ENCODE assay signal across 8 cellular contexts in the genomic region with DNA sequence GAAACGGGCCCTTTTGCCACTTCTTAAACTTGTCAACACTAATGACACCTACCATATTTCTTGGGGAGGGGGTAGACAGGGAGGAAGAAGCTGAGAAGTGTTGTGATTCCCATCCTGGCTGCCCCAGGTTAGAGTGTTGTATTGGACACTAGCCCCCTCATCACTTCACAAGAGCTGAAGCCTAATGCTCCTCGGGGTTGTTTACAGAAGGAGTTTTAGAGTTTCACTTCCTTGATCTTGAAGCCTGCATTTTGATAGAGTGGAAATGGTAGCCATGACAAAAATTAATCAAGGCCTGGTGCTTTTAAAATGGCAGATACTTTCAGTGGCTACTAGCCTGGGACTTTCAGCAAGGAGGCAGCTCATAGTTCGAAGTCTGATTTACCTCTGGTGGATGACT. TPM values are rescaled to one million over a fixed set of nuclear protein-coding genes. Genes with fewer than 3 reads are reported as not detected.
DNase-seq lines count a peak whose midpoint lies in the region; ATAC-seq and TF ChIP-seq lines count a peak whose summit lies in the region.
"Had no signal": no experiment of that assay in that cellular context is flagged by ENCODE, and none has a peak within 500 bp of the region (broad histone marks: within the 10 kb centered on the region; RNA-seq: fewer than 3 reads in every experiment).

No MANE protein-coding gene starts in this region.

- no peak overlapping the region for H2BK5ac ChIP-seq in trophoblast cell (ENCODE audit: low read depth, low read length, poor library complexity)

- no peak for TF ChIP-seq CTCF in GM13976 (IDR thresholded peaks at IDR 0.05; ENCODE audit: borderline replicate concordance, control extremely low read depth, extremely low read depth, insufficient read depth, missing control alignments)

- POLR2A ChIA-PET in activated naive CD8-positive, alpha-beta T cell treated with anti-CD3 and anti-CD28 coated beads, Interleukin-2, amount 10 ng/mL, durations not matched to agents 7 days and 5 days (lab: Charles Lee) = interaction anchor here (2.5 to 3.8 kb wide), 2 partner anchors 8 to 11 kb away, joined by 6 to 45 read pairs; a partner anchor contains a TSS

- H3K23ac ChIP-seq in trophoblast cell (ENCODE audit: low read length) = no peak overlapping the region

- H3K4me3 ChIP-seq in trophoblast cell (ENCODE audit: low read depth, low read length) = no peak overlapping the region

- peak overlapping the region; percentile 78 for H3K4me3 Mint-ChIP-seq in activated naive CD8-positive, alpha-beta T cell treated with anti-CD3 and anti-CD28 coated beads, Interleukin-2, amount 10 ng/mL, durations not matched to agents 7 days and 5 days

- peaks cover 15% of the 10 kb centered on the region for H3K79me2 ChIP-seq in trophoblast cell (ENCODE audit: control insufficient read depth, insufficient read depth, low read length, poor library complexity)

- no peaks in the 10 kb centered on the region for H3K79me1 ChIP-seq in trophoblast cell (ENCODE audit: low read length)

- no peaks in the 10 kb centered on the region for H3K36me3 ChIP-seq in trophoblast cell (ENCODE audit: control insufficient read depth in 1 of 2, insufficient read depth in 2 of 2, low read length in 2 of 2)

- TF ChIP-seq POLR2A in GM18505 (IDR thresholded peaks at IDR 0.05; ENCODE audit: borderline replicate concordance, extremely low read depth, insufficient read depth, insufficient read length) = no peak

- no peak overlapping the region for H3K9ac ChIP-seq in trophoblast cell (ENCODE audit: low read length)

- no peak overlapping the region for H3K27ac ChIP-seq in trophoblast cell (ENCODE audit: low read depth, low read length)

- no peaks in the 10 kb centered on the region for H3K27me3 Mint-ChIP-seq in activated naive CD8-positive, alpha-beta T cell treated with anti-CD3 and anti-CD28 coated beads, Interleukin-2, amount 10 ng/mL, durations not matched to agents 7 days and 5 days

- no peak overlapping the region for H3K18ac ChIP-seq in trophoblast cell (ENCODE audit: low read length)

- peaks cover 11% of the 10 kb centered on the region for H3K36me3 Mint-ChIP-seq in activated naive CD8-positive, alpha-beta T cell treated with anti-CD3 and anti-CD28 coated beads, Interleukin-2, amount 10 ng/mL, durations not matched to agents 7 days and 5 days

- H2BK12ac ChIP-seq in trophoblast cell (ENCODE audit: low read length) = no peak overlapping the region

- no peak overlapping the region for H4K91ac ChIP-seq in trophoblast cell (ENCODE audit: low read depth, low read length)

- peak overlapping the region; percentile 92 for H3K27ac Mint-ChIP-seq in activated naive CD8-positive, alpha-beta T cell treated with anti-CD3 and anti-CD28 coated beads, Interleukin-2, amount 10 ng/mL, durations not matched to agents 7 days and 5 days

- peak overlapping the region; percentile 47 for H3K4ac ChIP-seq in trophoblast cell (ENCODE audit: low read depth, low read length)

- no peaks in the 10 kb centered on the region for H3K27me3 ChIP-seq in trophoblast cell (ENCODE audit: insufficient read depth, low read length)

- no peaks in the 10 kb centered on the region for H3K9me3 Mint-ChIP-seq in activated naive CD8-positive, alpha-beta T cell treated with anti-CD3 and anti-CD28 coated beads, Interleukin-2, amount 10 ng/mL, durations not matched to agents 7 days and 5 days

- H4K12ac ChIP-seq in trophoblast cell (ENCODE audit: low read depth, low read length) = no peak overlapping the region

- no peak overlapping the region for H2AK5ac ChIP-seq in trophoblast cell (ENCODE audit: low read length)

- no peak overlapping the region for H4K8ac ChIP-seq in trophoblast cell (ENCODE audit: low read depth, low read length)

- H2AFZ ChIP-seq in trophoblast cell (ENCODE audit: insufficient read depth, low read length, poor library complexity) = no peak overlapping the region

- peaks cover 3 to 4% of the 10 kb centered on the region in 2 experiments for H3K4me1 ChIP-seq in trophoblast cell (ENCODE audit: control insufficient read depth in 1 of 2, insufficient read depth in 2 of 2, low read length in 2 of 2)

- no peak overlapping the region for H2BK120ac ChIP-seq in trophoblast cell (ENCODE audit: insufficient read depth, low read length, poor library complexity)

- H3K14ac ChIP-seq in trophoblast cell (ENCODE audit: low read length) = no peak overlapping the region

- H3K4me2 ChIP-seq in trophoblast cell (ENCODE audit: low read length) = no peak overlapping the region

- in situ Hi-C loops in GM13976 (cut with MboI; ENCODE audit: low sequenced_read_pairs, unreplicated experiment) = no loop called here

- no peak for ATAC-seq in activated naive CD8-positive, alpha-beta T cell treated with anti-CD3 and anti-CD28 coated beads, Interleukin-2, amount 10 ng/mL, durations not matched to agents 7 days and 5 days (ENCODE audit: low read depth)
- no peak for ATAC-seq in GM18505 (IDR thresholded peaks at IDR 0.05; ENCODE audit: unreplicated experiment)
- ATAC-seq: right cardiac atrium had no signal

- no peaks in the 10 kb centered on the region for H3K9me3 ChIP-seq in trophoblast cell (ENCODE audit: insufficient read depth, low read depth, low read length)

- no CpG with 5 or more reads among the region's 3 CpGs for WGBS in trophoblast cell (ENCODE audit: extremely low coverage, insufficient coverage, insufficient read length)

- peaks cover 79% of the 10 kb centered on the region for H3K4me1 Mint-ChIP-seq in activated naive CD8-positive, alpha-beta T cell treated with anti-CD3 and anti-CD28 coated beads, Interleukin-2, amount 10 ng/mL, durations not matched to agents 7 days and 5 days

- DNase-seq in GM13976 (ENCODE audit: low spot score) (peak; percentile 35), LoVo (ENCODE audit: low spot score) (peak; percentile 4), trophoblast cell (no peak), NCI-H2029 (lab: John Stamatoyannopoulos, UW) (no peak), NCI-H748 treated with DMSO at 0.1 percent for 48 hours (lab: John Stamatoyannopoulos, UW) (no peak)
- no peak for DNase-seq in activated naive CD8-positive, alpha-beta T cell treated with anti-CD3 and anti-CD28 coated beads, Interleukin-2, amount 10 ng/mL, durations not matched to agents 7 days and 5 days
- DNase-seq: right cardiac atrium had no signal

RNA-seq across cellular contexts. Expression of a gene that starts 11.0 kb away (rescaled TPM):
- total RNA-seq in activated naive CD8-positive, alpha-beta T cell treated with anti-CD3 and anti-CD28 coated beads, Interleukin-2, amount 10 ng/mL, durations not matched to agents 7 days and 5 days = 10 to 100 TPM; 39.8 to 41.6 TPM
- 40.6 and 41.6 TPM in 2 replicates for polyA plus RNA-seq in trophoblast cell (2013)

RNA-seq across cellular contexts. Expression of a gene that starts 12.9 kb away (rescaled TPM):
- total RNA-seq in activated naive CD8-positive, alpha-beta T cell treated with anti-CD3 and anti-CD28 coated beads, Interleukin-2, amount 10 ng/mL, durations not matched to agents 7 days and 5 days = 100 to 1,000 TPM; 116 to 117 TPM
- 74.8 and 75.7 TPM in 2 replicates for polyA plus RNA-seq in trophoblast cell (2013)

Comparison
In these comparisons a context has a peak if more than half of its experiments do, and no peak if none do; other contexts are left out.
1. DNase-seq: peak in GM13976 (single experiment) and LoVo (single experiment); none in activated naive CD8-positive, alpha-beta T cell treated with anti-CD3 and anti-CD28 coated beads, Interleukin-2, amount 10 ng/mL, durations not matched to agents 7 days and 5 days (single experiment), trophoblast cell (0 of 2), NCI-H2029 (single experiment) and NCI-H748 treated with DMSO at 0.1 percent for 48 hours (single experiment).